ENCODE assay signal across 5 cellular contexts in the genomic region with DNA sequence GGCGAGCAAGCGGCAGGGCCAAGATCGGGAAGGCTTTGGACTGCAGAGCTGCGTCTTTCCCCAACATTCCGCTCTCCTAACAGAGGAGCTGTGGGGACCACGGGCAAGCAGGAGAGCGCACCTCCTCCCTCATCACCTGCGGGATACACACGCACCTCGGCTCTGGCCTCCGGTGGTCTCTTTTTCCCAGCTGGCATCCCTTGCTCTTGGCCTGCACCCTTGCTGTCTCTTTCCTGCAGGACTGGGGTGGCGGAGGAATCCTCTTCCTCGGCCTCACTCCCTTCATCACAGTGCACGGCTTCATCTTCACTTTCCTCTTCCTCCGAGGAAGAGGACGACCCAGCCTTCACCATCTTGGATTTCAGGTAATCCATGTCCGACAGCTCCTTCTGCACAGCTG.
"Had no signal": no experiment of that assay in that cellular context is flagged by ENCODE, and none has a peak within 500 bp of the region (broad histone marks: within the 10 kb centered on the region; RNA-seq: fewer than 3 reads in every experiment).

No MANE protein-coding gene starts in this region.

- H3K27ac ChIP-seq: HL-60 had no signal

- H3K4me3 Mint-ChIP-seq: IgD-negative memory B cell had no signal

- H3K9me3 Mint-ChIP-seq: IgD-negative memory B cell had no signal

- DNase-seq: IMR-90 had no signal

- H3K27me3 Mint-ChIP-seq: IgD-negative memory B cell had no signal

- H3K4me3 ChIP-seq: K562 had no signal

- ATAC-seq: HepG2, K562 had no signal

- H3K27ac Mint-ChIP-seq: IgD-negative memory B cell had no signal
